Comparison of ENCODE assay signal across 8 cellular contexts in genomic region chr17:64418506-64419339, GRCh38. TPM values are rescaled to one million over a fixed set of nuclear protein-coding genes. Genes with fewer than 3 reads are reported as not detected.
DNase-seq lines count a peak whose midpoint lies in the region; ATAC-seq and TF ChIP-seq lines count a peak whose summit lies in the region.

No MANE protein-coding gene starts in this region.

- no peaks in the 10 kb centered on the region for H3K36me3 Mint-ChIP-seq in activated B cell treated with CpG ODN at 0.5 μM for 24 hours (ENCODE audit: low read depth)

- intact Hi-C loops in activated B cell treated with CpG ODN at 0.5 μM for 24 hours (cut with micrococcal nuclease), result loop anchor here (1.0 kb wide), 2 partner anchors 97 to 111 kb away; no protein-coding TSS in a partner anchor
- intact Hi-C loops in Right ventricle myocardium superior (cut with DNase I), result loop anchor here (5.0 to 10.0 kb wide), 2 partner anchors 96 to 226 kb away; no protein-coding TSS in a partner anchor

- peak; percentile 53; the same call in 1 of the 2 replicates for TF ChIP-seq CTCF in GM12874 (IDR thresholded peaks at IDR 0.05; ENCODE audit: insufficient read depth, low read depth, low read length)
- TF ChIP-seq CTCF in activated B cell treated with CpG ODN at 0.5 μM for 24 hours (IDR thresholded peaks at IDR 0.05), result no peak

- no peak overlapping the region for H3K4me3 Mint-ChIP-seq in activated B cell treated with CpG ODN at 0.5 μM for 24 hours

- ATAC-seq in activated B cell treated with CpG ODN at 0.5 μM for 24 hours (ENCODE audit: low read depth) (peak; percentile 66), Right ventricle myocardium superior (ENCODE audit: poor library complexity) (peak; percentile 74), GM18867 (IDR thresholded peaks at IDR 0.05; ENCODE audit: unreplicated experiment) (no peak)

- POLR2A ChIA-PET in activated B cell treated with CpG ODN at 0.5 μM for 24 hours (lab: Charles Lee), result interaction anchor here (0.6 to 7.3 kb wide), 7 partner anchors 30 to 419 kb away, joined by 3 to 82 read pairs (median 5); partner anchors contain the start of genes CEP95, DDX5 and POLG2

- DNase-seq in AG08396 (ENCODE audit: low spot score) (peak; percentile 72), NCI-H2171 treated with DMSO at 0.1 percent for 48 hours (lab: John Stamatoyannopoulos, UW) (peak; percentile 83), activated B cell treated with CpG ODN at 0.5 μM for 24 hours (no peak), Right ventricle myocardium superior (no peak), retina (peak; percentile 66), NCI-H1048 (lab: John Stamatoyannopoulos, UW) (no peak)

- no peaks in the 10 kb centered on the region for H3K27me3 Mint-ChIP-seq in activated B cell treated with CpG ODN at 0.5 μM for 24 hours

- CTCF ChIA-PET in activated B cell treated with CpG ODN at 0.5 μM for 24 hours (lab: Charles Lee), result interaction anchor here (0.7 to 8.8 kb wide), 31 partner anchors 10 to 530 kb away, joined by 3 to 174 read pairs (median 4); partner anchors contain the start of genes CEP95, DDX5 and POLG2

- no peak overlapping the region for H3K27ac Mint-ChIP-seq in activated B cell treated with CpG ODN at 0.5 μM for 24 hours

- H3K4me1 Mint-ChIP-seq in activated B cell treated with CpG ODN at 0.5 μM for 24 hours, result peaks cover 13% of the 10 kb centered on the region

- no peaks in the 10 kb centered on the region for H3K9me3 Mint-ChIP-seq in activated B cell treated with CpG ODN at 0.5 μM for 24 hours

RNA-seq across cellular contexts. Expression of gene PECAM1, which starts 28.1 kb away (rescaled TPM):
- 17.7 TPM in 2 replicates for total RNA-seq in activated B cell treated with CpG ODN at 0.5 μM for 24 hours
- 89.9 TPM for total RNA-seq in Right ventricle myocardium superior

RNA-seq across cellular contexts. Expression of gene MILR1, which starts 30.2 kb away (rescaled TPM):
- total RNA-seq in activated B cell treated with CpG ODN at 0.5 μM for 24 hours (13.5 and 13.9 TPM in 2 replicates), Right ventricle myocardium superior (2.2 TPM)

Comparison
In these comparisons a context has a peak if more than half of its experiments do, and no peak if none do; other contexts are left out.
1. DNase-seq: peak in AG08396 (single experiment), NCI-H2171 treated with DMSO at 0.1 percent for 48 hours (single experiment) and retina (single experiment); none in activated B cell treated with CpG ODN at 0.5 μM for 24 hours (single experiment), Right ventricle myocardium superior (single experiment) and NCI-H1048 (single experiment).